In the genomic region with DNA sequence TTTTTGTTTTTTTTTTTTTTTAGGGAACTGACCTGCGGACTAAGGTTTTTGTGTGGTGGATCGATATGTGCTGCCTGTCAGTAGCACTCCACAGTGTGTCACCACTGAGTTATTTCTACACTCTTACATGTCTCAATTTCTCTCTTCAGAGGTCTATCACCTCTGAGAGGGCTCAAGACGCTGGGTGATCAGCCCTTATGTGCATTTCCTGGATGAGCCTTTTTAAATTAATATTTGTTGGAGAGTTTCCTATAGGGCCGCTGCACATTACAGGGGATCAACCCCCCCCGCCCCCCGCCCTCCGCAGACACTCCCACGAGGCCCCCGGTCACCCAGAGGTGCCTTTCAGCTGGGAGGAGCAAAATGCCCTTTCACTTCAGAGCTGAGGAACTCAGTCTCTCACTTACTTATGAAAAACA, we compare ENCODE assay signal across 11 cellular contexts. TPM values are rescaled to one million over a fixed set of nuclear protein-coding genes. Genes with fewer than 3 reads are reported as not detected.
DNase-seq lines count a peak whose midpoint lies in the region; ATAC-seq and TF ChIP-seq lines count a peak whose summit lies in the region.
"Had no signal": no experiment of that assay in that cellular context is flagged by ENCODE, and none has a peak within 500 bp of the region (broad histone marks: within the 10 kb centered on the region; RNA-seq: fewer than 3 reads in every experiment).

No MANE protein-coding gene starts in this region.

- peaks cover 18% of the 10 kb centered on the region for H3K27me3 Mint-ChIP-seq in activated naive CD8-positive, alpha-beta T cell treated with anti-CD3 and anti-CD28 coated beads, Interleukin-2, amount 10 ng/mL, durations not matched to agents 7 days and 5 days

- H3K4me3 ChIP-seq in WERI-Rb-1 (ENCODE audit: low read depth, low read length), result no peak overlapping the region
- H3K4me3 ChIP-seq: body of pancreas had no signal

- H3K9me3 Mint-ChIP-seq in activated naive CD8-positive, alpha-beta T cell treated with anti-CD3 and anti-CD28 coated beads, Interleukin-2, amount 10 ng/mL, durations not matched to agents 7 days and 5 days, result no peaks in the 10 kb centered on the region

- POLR2A ChIA-PET in activated naive CD8-positive, alpha-beta T cell treated with anti-CD3 and anti-CD28 coated beads, Interleukin-2, amount 10 ng/mL, durations not matched to agents 7 days and 5 days (lab: Charles Lee), result interaction anchor here (1.2 kb wide), 1 partner anchor 34 kb away, joined by 3 read pairs; no protein-coding TSS in a partner anchor

- ATAC-seq in activated naive CD8-positive, alpha-beta T cell treated with anti-CD3 and anti-CD28 coated beads, Interleukin-2, amount 10 ng/mL, durations not matched to agents 7 days and 5 days (ENCODE audit: low read depth), result peak; percentile 66
- no peak for ATAC-seq in GM21526 (IDR thresholded peaks at IDR 0.05; ENCODE audit: low FRiP score, unreplicated experiment)
- ATAC-seq: body of pancreas, left colon had no signal

- H3K27me3 ChIP-seq in WERI-Rb-1 (ENCODE audit: insufficient read depth, low read depth, severe bottlenecking), result no peaks in the 10 kb centered on the region
- H3K27me3 ChIP-seq: body of pancreas had no signal

- peak overlapping the region; percentile 78 for H3K27ac Mint-ChIP-seq in activated naive CD8-positive, alpha-beta T cell treated with anti-CD3 and anti-CD28 coated beads, Interleukin-2, amount 10 ng/mL, durations not matched to agents 7 days and 5 days

- no peaks in the 10 kb centered on the region for H3K36me3 ChIP-seq in WERI-Rb-1

- H3K27ac ChIP-seq in WERI-Rb-1, result no peak overlapping the region
- H3K27ac ChIP-seq: body of pancreas had no signal

- no peaks in the 10 kb centered on the region for H3K36me3 Mint-ChIP-seq in activated naive CD8-positive, alpha-beta T cell treated with anti-CD3 and anti-CD28 coated beads, Interleukin-2, amount 10 ng/mL, durations not matched to agents 7 days and 5 days

- H3K9me3 ChIP-seq in WERI-Rb-1 (ENCODE audit: severe bottlenecking), result no peaks in the 10 kb centered on the region
- H3K9me3 ChIP-seq: body of pancreas had no signal

- in situ Hi-C loops in KBM-7 (cut with MboI; ENCODE audit: low pct_unique_long_range_greater_than_20kb, low sequenced_read_pairs), result no loop called here

- no peak for TF ChIP-seq CTCF in WERI-Rb-1 (IDR thresholded peaks at IDR 0.05; ENCODE audit: low read depth, low read length)

- peaks cover 28% of the 10 kb centered on the region for H3K4me1 Mint-ChIP-seq in activated naive CD8-positive, alpha-beta T cell treated with anti-CD3 and anti-CD28 coated beads, Interleukin-2, amount 10 ng/mL, durations not matched to agents 7 days and 5 days

- peak overlapping the region; percentile 69 for H3K4me3 Mint-ChIP-seq in activated naive CD8-positive, alpha-beta T cell treated with anti-CD3 and anti-CD28 coated beads, Interleukin-2, amount 10 ng/mL, durations not matched to agents 7 days and 5 days

- peak; percentile 16 for DNase-seq in NK-92 treated with Interleukin-12 subunit alpha and Interleukin-12 subunit beta, amount 100 ng/mL, for 24 hours (lab: John Stamatoyannopoulos, UW)
- DNase-seq in NK-92 (lab: John Stamatoyannopoulos, UW; ENCODE audit: unreplicated experiment) (no peak), KBM-7 (peak; percentile 66), renal cortical epithelial cell (ENCODE audit: low read depth) (peak; percentile 21), SHP77 treated with DMSO at 0.1 percent for 48 hours (lab: John Stamatoyannopoulos, UW) (no peak), WERI-Rb-1 (no peak)
- no peak for DNase-seq in activated naive CD8-positive, alpha-beta T cell treated with anti-CD3 and anti-CD28 coated beads, Interleukin-2, amount 10 ng/mL, durations not matched to agents 7 days and 5 days
- DNase-seq: body of pancreas, left colon, NCI-H1930 had no signal

RNA-seq across cellular contexts. Expression of a gene that starts 34.5 kb away (rescaled TPM):
- total RNA-seq in activated naive CD8-positive, alpha-beta T cell treated with anti-CD3 and anti-CD28 coated beads, Interleukin-2, amount 10 ng/mL, durations not matched to agents 7 days and 5 days, result 10 to 100 TPM; 16.5 to 18.8 TPM
- 18.8 and 20.8 TPM in 2 replicates for total RNA-seq in renal cortical epithelial cell

Comparison
In these comparisons a context has a peak if more than half of its experiments do, and no peak if none do; other contexts are left out.
1. DNase-seq: peak in NK-92 treated with Interleukin-12 subunit alpha and Interleukin-12 subunit beta, amount 100 ng/mL, for 24 hours (single experiment), KBM-7 (single experiment) and renal cortical epithelial cell (single experiment); none in NK-92 (single experiment), activated naive CD8-positive, alpha-beta T cell treated with anti-CD3 and anti-CD28 coated beads, Interleukin-2, amount 10 ng/mL, durations not matched to agents 7 days and 5 days (single experiment), SHP77 treated with DMSO at 0.1 percent for 48 hours (single experiment) and WERI-Rb-1 (single experiment).